In genomic region chr10:77970869-77971803, GRCh38 we compare ENCODE assay signal across 8 cellular contexts. TPM values are rescaled to one million over a fixed set of nuclear protein-coding genes. Genes with fewer than 3 reads are reported as not detected.
DNase-seq lines count a peak whose midpoint lies in the region; ATAC-seq, FAIRE-seq and TF ChIP-seq lines count a peak whose summit lies in the region.

No MANE protein-coding gene starts in this region.

- no TSS peak for BruUV-seq in HCT116 (replicated peaks; lab: Mats Ljungman, UMichigan)

- TF ChIP-seq EP300 in A549 (IDR thresholded peaks at IDR 0.05) = no peak

- H4K20me1 ChIP-seq in HCT116 (ENCODE audit: insufficient read depth) = no peaks in the 10 kb centered on the region; the same call in 1 of the 2 replicates

- H3K27me3 Mint-ChIP-seq in activated T-helper 1 cell treated with anti-CD3 and anti-CD28 coated beads, Interleukin-12 subunit alpha, Interleukin-12 subunit beta, Interleukin-2, Interleukin-4 antibody, amounts not matched to agents 30 ng/mL and 10 ng/mL and 1 ng/mL, durations not matched to agents 14 hours and 24 hours and 36 hours (ENCODE audit: insufficient read depth) = no peaks in the 10 kb centered on the region

- DNase-seq in A549 (ENCODE audit: low read depth in 1 of 2, low spot score in 1 of 2) = peak; percentile 24 to 49
- no peak for DNase-seq in HCT116 (ENCODE audit: low read depth, low spot score)
- DNase-seq in activated T-helper 1 cell treated with anti-CD3 and anti-CD28 coated beads, Interleukin-12 subunit alpha, Interleukin-12 subunit beta, Interleukin-2, Interleukin-4 antibody, amounts not matched to agents 30 ng/mL and 10 ng/mL and 1 ng/mL, durations not matched to agents 14 hours and 24 hours and 36 hours (ENCODE audit: low spot score) = no peak
- DNase-seq in Right ventricle myocardium superior = peak; percentile 65
- peak; percentile 68 for DNase-seq in retinal pigment epithelial cell (ENCODE audit: low read depth)
- DNase-seq in stimulated activated naive CD4-positive, alpha-beta T cell treated with Interleukin-2 at 50 U/mL for 16 hours (lab: John Stamatoyannopoulos, UW) = no peak

- H3K27ac Mint-ChIP-seq in activated T-helper 1 cell treated with anti-CD3 and anti-CD28 coated beads, Interleukin-12 subunit alpha, Interleukin-12 subunit beta, Interleukin-2, Interleukin-4 antibody, amounts not matched to agents 30 ng/mL and 10 ng/mL and 1 ng/mL, durations not matched to agents 14 hours and 24 hours and 36 hours = peak overlapping the region; percentile 52

- H3K4me2 ChIP-seq in A549 (peak overlapping the region; percentile 41), HCT116 (ENCODE audit: low read length) (peak overlapping the region; percentile 29)

- WGBS in A549 (ENCODE audit: missing lambda C conversion rate) = 62% methylated on average over 7 of the region's 7 CpGs

- H3K4me1 ChIP-seq in A549 = peaks cover 17% of the 10 kb centered on the region
- H3K4me1 ChIP-seq in HCT116 (ENCODE audit: control insufficient read depth in 1 of 2, insufficient read depth in 2 of 2, low read length in 2 of 2) = peaks cover 16 to 24% of the 10 kb centered on the region in 2 experiments

- ATAC-seq in A549 (peak; percentile 66 to 75; a peak in 5 of 6 replicates), HCT116 (peak; percentile 43; the same call in 1 of the 2 replicates), Right ventricle myocardium superior (ENCODE audit: poor library complexity) (peak; percentile 95), GM21576 (IDR thresholded peaks at IDR 0.05; ENCODE audit: unreplicated experiment) (no peak), HG03039 (IDR thresholded peaks at IDR 0.05; ENCODE audit: unreplicated experiment) (no peak)

- H3K36me3 ChIP-seq in HCT116 (ENCODE audit: control insufficient read depth in 1 of 2, insufficient read depth in 2 of 2, low read length in 2 of 2) = peaks cover 2 to 4% of the 10 kb centered on the region in 2 experiments; a peak in 1 of 4 replicates

- H3K9me3 ChIP-seq in A549 = no peaks in the 10 kb centered on the region
- no peaks in the 10 kb centered on the region for H3K9me3 ChIP-seq in HCT116 (ENCODE audit: control insufficient read depth in 1 of 2, insufficient read depth in 1 of 2, low read depth in 1 of 2, low read length in 2 of 2)

- H3K9me3 Mint-ChIP-seq in activated T-helper 1 cell treated with anti-CD3 and anti-CD28 coated beads, Interleukin-12 subunit alpha, Interleukin-12 subunit beta, Interleukin-2, Interleukin-4 antibody, amounts not matched to agents 30 ng/mL and 10 ng/mL and 1 ng/mL, durations not matched to agents 14 hours and 24 hours and 36 hours = no peaks in the 10 kb centered on the region

- TF ChIP-seq POLR2A in A549 (IDR thresholded peaks at IDR 0.05; ENCODE audit: low read length) (no peak), HCT116 (IDR thresholded peaks at IDR 0.05; ENCODE audit: borderline replicate concordance, extremely low read depth, insufficient read depth, insufficient read length) (no peak)

- no peaks in the 10 kb centered on the region for H3K9me2 ChIP-seq in HCT116 (ENCODE audit: insufficient read depth)

- H3K4me3 Mint-ChIP-seq in activated T-helper 1 cell treated with anti-CD3 and anti-CD28 coated beads, Interleukin-12 subunit alpha, Interleukin-12 subunit beta, Interleukin-2, Interleukin-4 antibody, amounts not matched to agents 30 ng/mL and 10 ng/mL and 1 ng/mL, durations not matched to agents 14 hours and 24 hours and 36 hours = no peak overlapping the region

- H3K4me1 Mint-ChIP-seq in activated T-helper 1 cell treated with anti-CD3 and anti-CD28 coated beads, Interleukin-12 subunit alpha, Interleukin-12 subunit beta, Interleukin-2, Interleukin-4 antibody, amounts not matched to agents 30 ng/mL and 10 ng/mL and 1 ng/mL, durations not matched to agents 14 hours and 24 hours and 36 hours (ENCODE audit: low read depth) = peaks cover 10% of the 10 kb centered on the region

- H3K36me3 Mint-ChIP-seq in activated T-helper 1 cell treated with anti-CD3 and anti-CD28 coated beads, Interleukin-12 subunit alpha, Interleukin-12 subunit beta, Interleukin-2, Interleukin-4 antibody, amounts not matched to agents 30 ng/mL and 10 ng/mL and 1 ng/mL, durations not matched to agents 14 hours and 24 hours and 36 hours (ENCODE audit: low read depth) = peaks cover 3% of the 10 kb centered on the region

- TF ChIP-seq CTCF in A549 (IDR thresholded peaks at IDR 0.05) (no peak), HCT116 (IDR thresholded peaks at IDR 0.05 in 2 of 3, conservative IDR thresholded peaks at IDR 0.05 in 1 of 3; ENCODE audit: borderline replicate concordance in 1 of 3, insufficient read depth in 1 of 3, low read depth in 2 of 3, low read length in 2 of 3) (no peak), retinal pigment epithelial cell (conservative IDR thresholded peaks at IDR 0.05; ENCODE audit: low read depth, low read length) (no peak)

- no peak for FAIRE-seq in A549 (lab: Jason Lieb, UNC)

- no peak overlapping the region for H2AFZ ChIP-seq in HCT116 (ENCODE audit: low read depth, low read length, poor library complexity, severe bottlenecking)

- peak overlapping the region; percentile 18 to 40; a peak in 3 of 6 replicates for H3K27ac ChIP-seq in A549
- H3K27ac ChIP-seq in HCT116 (ENCODE audit: low read depth, low read length) = peak overlapping the region; percentile 38; the same call in 1 of the 2 replicates

- intact Hi-C loops in HCT116 (cut with micrococcal nuclease) (no loop called here), Right ventricle myocardium superior (cut with DNase I) (no loop called here)
- intact Hi-C loops in activated T-helper 1 cell treated with anti-CD3 and anti-CD28 coated beads, Interleukin-12 subunit alpha, Interleukin-12 subunit beta, Interleukin-2, Interleukin-4 antibody, amounts not matched to agents 30 ng/mL and 10 ng/mL and 1 ng/mL, durations not matched to agents 14 hours and 24 hours and 36 hours (cut with micrococcal nuclease) = loop anchor here (2.0 kb wide), 1 partner anchor 124 kb away; no protein-coding TSS in a partner anchor

- CTCF ChIA-PET in A549 (lab: Yijun Ruan, JAX) = no interaction called here
- CTCF ChIA-PET in HCT116 (lab: Charles Lee) = interaction anchor here (1.0 kb wide), 1 partner anchor 63 kb away, joined by 4 read pairs; no protein-coding TSS in a partner anchor

- H3K27me3 ChIP-seq in HCT116 (ENCODE audit: insufficient read depth, low read length) = no peaks in the 10 kb centered on the region

- no peak for TF ChIP-seq RAD21 in A549 (conservative IDR thresholded peaks at IDR 0.05 in 1 of 2, IDR thresholded peaks at IDR 0.05 in 1 of 2)
- TF ChIP-seq RAD21 in HCT116 (IDR thresholded peaks at IDR 0.05; ENCODE audit: low read depth) = no peak

- RAD21 ChIA-PET in HCT116 (lab: Charles Lee; ENCODE audit: low non-redundant PET in 1 of 2, low total read pairs in 2 of 2, uncharacterized antibody in 2 of 2, unreplicated experiment in 2 of 2) = no interaction called here

- no peak overlapping the region for H3K4me3 ChIP-seq in A549
- H3K4me3 ChIP-seq in HCT116 (replicated peaks in 1 of 2; ENCODE audit: low read depth in 1 of 2, low read length in 2 of 2) = no peak overlapping the region
- no peak overlapping the region for H3K4me3 ChIP-seq in retinal pigment epithelial cell (ENCODE audit: low read length)

- POLR2A ChIA-PET in A549 (lab: Yijun Ruan, JAX) (no interaction called here), HCT116 (lab: Charles Lee) (no interaction called here)

- H3K79me2 ChIP-seq in HCT116 (ENCODE audit: insufficient read depth, low read length) = no peaks in the 10 kb centered on the region

- H3K9ac ChIP-seq in HCT116 (ENCODE audit: low read length) = peak overlapping the region; percentile 29

TF ChIP-seq in A549, 52 proteins besides CTCF, POLR2A, EP300 and RAD21 (continues in another document):
- TF ChIP-seq, protein P1, sequence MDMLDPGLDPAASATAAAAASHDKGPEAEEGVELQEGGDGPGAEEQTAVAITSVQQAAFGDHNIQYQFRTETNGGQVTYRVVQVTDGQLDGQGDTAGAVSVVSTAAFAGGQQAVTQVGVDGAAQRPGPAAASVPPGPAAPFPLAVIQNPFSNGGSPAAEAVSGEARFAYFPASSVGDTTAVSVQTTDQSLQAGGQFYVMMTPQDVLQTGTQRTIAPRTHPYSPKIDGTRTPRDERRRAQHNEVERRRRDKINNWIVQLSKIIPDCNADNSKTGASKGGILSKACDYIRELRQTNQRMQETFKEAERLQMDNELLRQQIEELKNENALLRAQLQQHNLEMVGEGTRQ (IDR thresholded peaks at IDR 0.05) = no peak

TF ChIP-seq in HCT116, 20 proteins besides CTCF, POLR2A, EP300 and RAD21:
- no peak for TF ChIP-seq CBX3 (IDR thresholded peaks at IDR 0.05; ENCODE audit: low read depth)
- TF ChIP-seq, protein P2, sequence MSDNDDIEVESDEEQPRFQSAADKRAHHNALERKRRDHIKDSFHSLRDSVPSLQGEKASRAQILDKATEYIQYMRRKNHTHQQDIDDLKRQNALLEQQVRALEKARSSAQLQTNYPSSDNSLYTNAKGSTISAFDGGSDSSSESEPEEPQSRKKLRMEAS (IDR thresholded peaks at IDR 0.05) = peak; percentile 75

RNA-seq across cellular contexts. Expression of gene DLG5, which starts 44.6 kb away (rescaled TPM):
- polyA plus RNA-seq in A549 (2011; rRNA removed) (17.0 and 23.3 TPM in 2 replicates), A549 (2017; fragmentation: RNase III; extraction: RNeasy Plus Mini Kit Qiagen cat#74134 plus additional on column Dnase treatment) (28.0 to 30.9 TPM (median 29.4 TPM) in 3 replicates)
- polyA plus RNA-seq in A549 (2012; cell fraction: cytosol; rRNA removed) = 25.8 and 30.8 TPM in 2 replicates
- 60.4 and 73.8 TPM in 2 replicates for polyA plus RNA-seq in A549 (2012; cell fraction: nucleus; rRNA removed)
- 36.7 and 38.4 TPM in 2 replicates for polyA minus RNA-seq in A549 (2011; rRNA and poly(A)+ RNA removed)
- total RNA-seq in HCT116 (2021; ENCODE audit: unreplicated experiment) (44.8 TPM), Right ventricle myocardium superior (8.8 TPM)
- polyA plus RNA-seq in HCT116 (2012) = 39.1 and 44.3 TPM in 2 replicates
- total RNA-seq in activated T-helper 1 cell treated with anti-CD3 and anti-CD28 coated beads, Interleukin-12 subunit alpha, Interleukin-12 subunit beta, Interleukin-2, Interleukin-4 antibody, amounts not matched to agents 30 ng/mL and 10 ng/mL and 1 ng/mL, durations not matched to agents 14 hours and 24 hours and 36 hours = 4.0 and 4.1 TPM in 2 replicates

RNA-seq across cellular contexts. Expression of gene POLR3A, which starts 58.2 kb away (rescaled TPM):
- 17.7 and 19.0 TPM in 2 replicates for polyA plus RNA-seq in A549 (2011; rRNA removed)
- 6.9 and 7.9 TPM in 2 replicates for polyA plus RNA-seq in A549 (2012; cell fraction: cytosol; rRNA removed)
- 12.6 and 16.8 TPM in 2 replicates for polyA plus RNA-seq in A549 (2012; cell fraction: nucleus; rRNA removed)
- polyA plus RNA-seq in A549 (2017; fragmentation: RNase III; extraction: RNeasy Plus Mini Kit Qiagen cat#74134 plus additional on column Dnase treatment) = 10.9 to 11.5 TPM (median 11.5 TPM) in 3 replicates
- polyA minus RNA-seq in A549 (2011; rRNA and poly(A)+ RNA removed) = 32.2 and 34.9 TPM in 2 replicates
- 26.6 TPM for total RNA-seq in HCT116 (2021; ENCODE audit: unreplicated experiment)
- polyA plus RNA-seq in HCT116 (2012) = 14.1 and 15.6 TPM in 2 replicates
- 29.5 and 30.8 TPM in 2 replicates for total RNA-seq in activated T-helper 1 cell treated with anti-CD3 and anti-CD28 coated beads, Interleukin-12 subunit alpha, Interleukin-12 subunit beta, Interleukin-2, Interleukin-4 antibody, amounts not matched to agents 30 ng/mL and 10 ng/mL and 1 ng/mL, durations not matched to agents 14 hours and 24 hours and 36 hours
- total RNA-seq in Right ventricle myocardium superior = 7.3 TPM

Comparison
In these comparisons a context has a peak if more than half of its experiments do, and no peak if none do; other contexts are left out.
1. ATAC-seq: peak in A549 (2 of 2), HCT116 (single experiment) and Right ventricle myocardium superior (single experiment); none in GM21576 (single experiment) and HG03039 (single experiment).
2. DNase-seq: peak in A549 (2 of 2), Right ventricle myocardium superior (single experiment) and retinal pigment epithelial cell (single experiment); none in HCT116 (single experiment), activated T-helper 1 cell treated with anti-CD3 and anti-CD28 coated beads, Interleukin-12 subunit alpha, Interleukin-12 subunit beta, Interleukin-2, Interleukin-4 antibody, amounts not matched to agents 30 ng/mL and 10 ng/mL and 1 ng/mL, durations not matched to agents 14 hours and 24 hours and 36 hours (single experiment) and stimulated activated naive CD4-positive, alpha-beta T cell treated with Interleukin-2 at 50 U/mL for 16 hours (single experiment).